Comparison of ENCODE assay signal across 12 cellular contexts in genomic region chr12:92603741-92604432, GRCh38.
DNase-seq lines count a peak whose midpoint lies in the region; ATAC-seq, FAIRE-seq and TF ChIP-seq lines count a peak whose summit lies in the region.
"Had no signal": no experiment of that assay in that cellular context is flagged by ENCODE, and none has a peak within 500 bp of the region (broad histone marks: within the 10 kb centered on the region; RNA-seq: fewer than 3 reads in every experiment).

No MANE protein-coding gene starts in this region.

- H3K4me1 ChIP-seq in small intestine (ENCODE audit: control insufficient read depth in 2 of 2, insufficient read depth in 1 of 2, low read depth in 1 of 2, low read length in 1 of 2) = no peaks in the 10 kb centered on the region

- no peak overlapping the region for H3K27ac ChIP-seq in small intestine (ENCODE audit: low read depth in 1 of 2, low read length in 1 of 2)

- peak; percentile 81 for ATAC-seq in stimulated activated naive CD8-positive, alpha-beta T cell treated with anti-CD3 and anti-CD28 coated beads, Interleukin-15, Interleukin-2, amounts not matched to agents 100 U/mL and 50 U/mL, for 24 hours
- ATAC-seq: Panc1, right cardiac atrium had no signal

- peak; percentile 21 for TF ChIP-seq CTCF in epithelial cell of esophagus (IDR thresholded peaks at IDR 0.05; ENCODE audit: insufficient read depth, low read depth, low read length, missing control alignments)

- WGBS in small intestine, 3 donors = 83 to 90% (median 84%) methylated on average over 2 of the region's 2 CpGs

- DNase-seq in activated CD4-positive, alpha-beta T cell treated with anti-CD3 and anti-CD28 coated beads for 48 hours = peak; percentile 38
- no peak for DNase-seq in activated CD4-positive, alpha-beta T cell treated with anti-CD3 and anti-CD28 coated beads for 1 hour
- DNase-seq in RCC 7860 (ENCODE audit: low spot score) = peak; percentile 65
- peak; percentile 69 for DNase-seq in epithelial cell of esophagus (ENCODE audit: low read depth)
- DNase-seq in stimulated activated naive CD8-positive, alpha-beta T cell treated with anti-CD3 and anti-CD28 coated beads, Interleukin-15, Interleukin-2, amounts not matched to agents 100 U/mL and 50 U/mL, for 24 hours = no peak
- DNase-seq in NCI-H1694 treated with DMSO at 0.1 percent for 48 hours (lab: John Stamatoyannopoulos, UW) = no peak
- DNase-seq in small intestine = no peak
- DNase-seq in NCI-H1436 treated with DMSO at 0.1 percent for 48 hours (lab: John Stamatoyannopoulos, UW) = no peak
- DNase-seq: activated B cell treated with CpG ODN at 0.5 μM for 24 hours, NCI-H187 treated with DMSO at 0.1 percent for 48 hours, right cardiac atrium had no signal

- no peaks in the 10 kb centered on the region for H3K9me3 ChIP-seq in small intestine (ENCODE audit: control insufficient read depth, low read depth)

- H3K36me3 ChIP-seq in small intestine (ENCODE audit: control insufficient read depth in 2 of 2, insufficient read depth in 2 of 2, low read length in 2 of 2) = no peaks in the 10 kb centered on the region

- FAIRE-seq in RCC 7860 (lab: Jason Lieb, UNC) (peak; percentile 60), small intestine (lab: Jason Lieb, UNC) (no peak)

- H3K4me3 ChIP-seq in epithelial cell of esophagus (ENCODE audit: low read length) (no peak overlapping the region), small intestine (ENCODE audit: low read depth in 1 of 2, low read length in 2 of 2) (no peak overlapping the region)

- H3K27me3 ChIP-seq in small intestine (ENCODE audit: control insufficient read depth in 2 of 2, insufficient read depth in 2 of 2, low read length in 2 of 2) = no peaks in the 10 kb centered on the region

Comparison
In these comparisons a context has a peak if more than half of its experiments do, and no peak if none do; other contexts are left out.
1. DNase-seq: peak in activated CD4-positive, alpha-beta T cell treated with anti-CD3 and anti-CD28 coated beads for 48 hours (single experiment), RCC 7860 (single experiment) and epithelial cell of esophagus (single experiment); none in activated CD4-positive, alpha-beta T cell treated with anti-CD3 and anti-CD28 coated beads for 1 hour (single experiment), stimulated activated naive CD8-positive, alpha-beta T cell treated with anti-CD3 and anti-CD28 coated beads, Interleukin-15, Interleukin-2, amounts not matched to agents 100 U/mL and 50 U/mL, for 24 hours (single experiment), NCI-H1694 treated with DMSO at 0.1 percent for 48 hours (single experiment), small intestine (single experiment) and NCI-H1436 treated with DMSO at 0.1 percent for 48 hours (single experiment).